Comparison of ENCODE assay signal across 6 cellular contexts in the genomic region with DNA sequence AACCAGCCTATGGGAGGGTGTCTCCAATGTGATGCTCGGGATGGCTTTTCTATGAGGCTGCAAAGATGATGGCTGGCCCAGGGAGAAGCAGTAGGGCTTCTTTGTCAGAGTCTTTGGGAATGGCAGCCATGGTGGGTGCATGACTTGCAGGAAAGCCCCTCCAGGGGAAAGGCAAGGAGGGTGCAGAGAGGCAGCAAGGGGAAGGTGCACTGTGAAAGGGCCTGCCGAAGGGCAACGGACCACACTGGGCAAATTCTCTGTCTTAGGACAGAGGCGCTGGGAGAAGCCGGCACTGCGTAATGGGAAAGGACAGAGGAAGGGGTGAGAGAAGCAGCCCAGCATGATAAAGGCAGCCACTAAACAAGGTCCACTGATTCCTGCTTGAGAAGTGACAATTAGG.
"Had no signal": no experiment of that assay in that cellular context is flagged by ENCODE, and none has a peak within 500 bp of the region (broad histone marks: within the 10 kb centered on the region; RNA-seq: fewer than 3 reads in every experiment).

No MANE protein-coding gene starts in this region.

- H3K36me3 Mint-ChIP-seq: IgD-negative memory B cell had no signal

- H3K27ac ChIP-seq: HL-60 had no signal

- H3K4me3 ChIP-seq: K562 had no signal

- ATAC-seq: HepG2, K562 had no signal

- H3K4me3 Mint-ChIP-seq: IgD-negative memory B cell had no signal

- H3K27ac Mint-ChIP-seq: IgD-negative memory B cell had no signal

- DNase-seq: IMR-90, KBM-7 had no signal

- H3K4me1 Mint-ChIP-seq: IgD-negative memory B cell had no signal
